ENCODE assay signal across 2 cellular contexts in genomic region chr10:18570386-18570785, GRCh38.
TF ChIP-seq lines count a peak whose summit lies in the region.

No MANE protein-coding gene starts in this region.

TF ChIP-seq in WTC11, 78 proteins besides CTCF, POLR2A, EP300 and RAD21:
- TF ChIP-seq PRDM15 (CRISPR knock-in tag; IDR thresholded peaks at IDR 0.05), result peak; percentile 65

TF ChIP-seq in HepG2, 621 proteins besides CTCF, POLR2A, EP300 and RAD21:
- peak; percentile 60; the same call in 1 of the 2 replicates for TF ChIP-seq PRDM15 (CRISPR knock-in tag; IDR thresholded peaks at IDR 0.05)
TF ChIP-seq in HepG2: peak in this region for 1; not testable (repeated sequence) for 620.
